19 cellular contexts compared by ENCODE assay signal in the genomic region with DNA sequence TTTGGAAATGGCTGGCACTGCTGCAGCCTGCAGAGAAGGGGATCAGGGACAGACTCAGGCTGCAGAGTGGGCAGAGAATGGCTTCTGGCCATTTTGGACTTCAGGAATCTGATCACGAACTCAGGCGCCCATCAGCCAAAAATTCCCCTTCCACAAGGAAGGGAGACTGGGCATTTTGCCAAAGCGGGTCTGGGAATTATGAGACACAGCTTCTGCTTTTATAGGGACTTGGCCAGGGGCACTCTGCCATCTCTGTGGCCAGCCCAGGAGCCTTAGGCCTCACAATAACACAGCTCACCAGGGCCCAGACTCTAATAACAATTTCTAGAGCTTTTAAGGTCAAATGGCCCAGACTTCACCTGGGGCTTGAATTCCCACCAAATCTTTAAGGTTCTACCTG.
A peak's percentile ranks its signal among the peaks of the same experiment; 100 is the strongest.
DNase-seq lines count a peak whose midpoint lies in the region; ATAC-seq and TF ChIP-seq lines count a peak whose summit lies in the region.
"Had no signal": no experiment of that assay in that cellular context is flagged by ENCODE, and none has a peak within 500 bp of the region (broad histone marks: within the 10 kb centered on the region; RNA-seq: fewer than 3 reads in every experiment).

No MANE protein-coding gene starts in this region.

- no peaks in the 10 kb centered on the region for H4K20me1 ChIP-seq in hepatocyte (ENCODE audit: insufficient read depth, poor library complexity, severe bottlenecking)

- no peak overlapping the region for H3K4me2 ChIP-seq in hepatocyte
- H3K4me2 ChIP-seq: GM23338 had no signal

- no peak overlapping the region for H3K4me3 ChIP-seq in right cardiac atrium (ENCODE audit: low read length)
- H3K4me3 ChIP-seq in hepatocyte, result no peak overlapping the region
- H3K4me3 ChIP-seq: GM23338 had no signal

- H3K4me1 ChIP-seq in right cardiac atrium (ENCODE audit: control insufficient read depth, insufficient read depth, low read length) (no peaks in the 10 kb centered on the region), hepatocyte (ENCODE audit: insufficient read depth) (no peaks in the 10 kb centered on the region)

- intact Hi-C loops in right cardiac atrium (cut with DNase I) (no loop called here), Right ventricle myocardium inferior (cut with DNase I) (no loop called here), left colon (cut with DNase I, micrococcal nuclease) (no loop called here)

- no peak overlapping the region for H3K27ac ChIP-seq in right cardiac atrium (ENCODE audit: low read length)
- H3K27ac ChIP-seq in hepatocyte, result no peak overlapping the region
- H3K27ac ChIP-seq: neutrophil, RWPE1 had no signal

- ATAC-seq in right cardiac atrium (peak in 1 of 2 donors; percentile 69), Right ventricle myocardium inferior (no peak), left colon (no peak), GM19395 (IDR thresholded peaks at IDR 0.05; ENCODE audit: unreplicated experiment) (no peak)
- ATAC-seq: GM23338; stimulated activated effector memory CD8-positive, alpha-beta T cell treated with anti-CD3 and anti-CD28 coated beads, Interleukin-12 subunit alpha, Interleukin-12 subunit beta, amount 100 ng/mL, for 72 hours had no signal

- no peaks in the 10 kb centered on the region for H3K9me2 ChIP-seq in hepatocyte (replicated peaks; ENCODE audit: insufficient read depth)

- no peaks in the 10 kb centered on the region for H3K27me3 ChIP-seq in right cardiac atrium (ENCODE audit: control insufficient read depth, insufficient read depth)
- peaks cover 12% of the 10 kb centered on the region for H3K27me3 ChIP-seq in hepatocyte

- 28% methylated on average over 3 of the region's 3 CpGs for WGBS in right cardiac atrium
- WGBS in hepatocyte (ENCODE audit: low lambda C conversion rate, missing lambda C conversion rate), result 62% methylated on average over 3 of the region's 3 CpGs

- H3K9me3 ChIP-seq in right cardiac atrium (ENCODE audit: control insufficient read depth, low read length), result no peaks in the 10 kb centered on the region
- no peaks in the 10 kb centered on the region for H3K9me3 ChIP-seq in hepatocyte (ENCODE audit: low read depth)
- H3K9me3 ChIP-seq: neutrophil had no signal

- no peaks in the 10 kb centered on the region for H3K79me2 ChIP-seq in hepatocyte

- H3K36me3 ChIP-seq in hepatocyte (replicated peaks; ENCODE audit: insufficient read depth, low read depth), result no peaks in the 10 kb centered on the region
- H3K36me3 ChIP-seq: neutrophil had no signal

- TF ChIP-seq CTCF in hepatocyte (IDR thresholded peaks at IDR 0.05; ENCODE audit: poor library complexity), result no peak

- DNase-seq in right cardiac atrium, result peak; percentile 60 to 80 (median 63)
- DNase-seq in Right ventricle myocardium inferior (ENCODE audit: missing footprints), result no peak
- peak in 47 of 58 donors; percentile 3 to 80 (median 36) for DNase-seq in anterior cingulate cortex (lab: John Stamatoyannopoulos, UW)
- peak in 34 of 51 donors; percentile 3 to 75 (median 32) for DNase-seq in hypothalamus (lab: John Stamatoyannopoulos, UW)
- no peak for DNase-seq in NCI-H526 treated with DMSO at 0.1 percent for 48 hours (lab: John Stamatoyannopoulos, UW)
- DNase-seq in left colon, result no peak
- DNase-seq in hepatocyte (ENCODE audit: low spot score), result no peak
- DNase-seq: activated CD4-positive, CD25-positive, alpha-beta regulatory T cell treated with anti-CD3 and anti-CD28 coated beads, Interleukin-2, amount 50 U/mL, for 72 hours; activated naive CD4-positive, alpha-beta T cell treated with anti-CD3 and anti-CD28 coated beads, Interleukin-2, amount 50 U/mL, for 16 hours; AML-193; central memory CD4-positive, alpha-beta T cell; IMR-90; NCI-H146; NCI-H774 had no signal

- no peak overlapping the region for H2AFZ ChIP-seq in hepatocyte
- H2AFZ ChIP-seq: GM23338 had no signal

Comparison
In these comparisons a context has a peak if more than half of its experiments do, and no peak if none do; other contexts are left out.
1. DNase-seq: peak in right cardiac atrium (3 of 3), anterior cingulate cortex (47 of 58) and hypothalamus (34 of 51); none in Right ventricle myocardium inferior (single experiment), NCI-H526 treated with DMSO at 0.1 percent for 48 hours (single experiment), left colon (0 of 2) and hepatocyte (single experiment).